Comparison of ENCODE assay signal across 12 cellular contexts in genomic region chr1:54292015-54292739, GRCh38.
DNase-seq lines count a peak whose midpoint lies in the region; TF ChIP-seq lines count a peak whose summit lies in the region.
"Had no signal": no experiment of that assay in that cellular context is flagged by ENCODE, and none has a peak within 500 bp of the region (broad histone marks: within the 10 kb centered on the region; RNA-seq: fewer than 3 reads in every experiment).

No MANE protein-coding gene starts in this region.

- H3K36me3 Mint-ChIP-seq in CD8-positive, alpha-beta memory T cell: no peaks in the 10 kb centered on the region
- no peaks in the 10 kb centered on the region for H3K36me3 Mint-ChIP-seq in glutamatergic neuron (ENCODE audit: unreplicated experiment)

- intact Hi-C loops in sigmoid colon (cut with DNase I): no loop called here

- CTCF ChIA-PET in CD8-positive, alpha-beta memory T cell (lab: Charles Lee): interaction anchor here (1.5 kb wide), 1 partner anchor 19 kb away, joined by 3 read pairs; no protein-coding TSS in a partner anchor

- H3K27ac Mint-ChIP-seq in CD8-positive, alpha-beta memory T cell: peak overlapping the region in 6 of 8 donors; percentile 43 to 80 (median 52)
- H3K27ac Mint-ChIP-seq in glutamatergic neuron (ENCODE audit: unreplicated experiment): peak overlapping the region; percentile 82
- H3K27ac Mint-ChIP-seq: HFFc6 had no signal

- H3K4me3 Mint-ChIP-seq in CD8-positive, alpha-beta memory T cell: no peak overlapping the region
- peak overlapping the region; percentile 49 for H3K4me3 Mint-ChIP-seq in glutamatergic neuron (ENCODE audit: unreplicated experiment)
- H3K4me3 Mint-ChIP-seq: HFFc6 had no signal

- TF ChIP-seq POLR2A in sigmoid colon (IDR thresholded peaks at IDR 0.05): no peak

- no peaks in the 10 kb centered on the region for H3K27me3 Mint-ChIP-seq in CD8-positive, alpha-beta memory T cell
- peaks cover 45% of the 10 kb centered on the region for H3K27me3 Mint-ChIP-seq in glutamatergic neuron (ENCODE audit: unreplicated experiment)

- H3K36me3 ChIP-seq in CD8-positive, alpha-beta memory T cell (ENCODE audit: insufficient read depth, low read length): no peaks in the 10 kb centered on the region
- H3K36me3 ChIP-seq in sigmoid colon: no peaks in the 10 kb centered on the region
- no peaks in the 10 kb centered on the region for H3K36me3 ChIP-seq in brain microvascular endothelial cell (replicated peaks)
- H3K36me3 ChIP-seq: BLaER1 treated with 17β-estradiol and CSF1 and Interleukin-3, amounts not matched to agents 10 nM and 100 nM had no signal

- H3K27me3 ChIP-seq in CD8-positive, alpha-beta memory T cell (ENCODE audit: insufficient read depth, low read length, poor library complexity, severe bottlenecking): no peaks in the 10 kb centered on the region
- H3K27me3 ChIP-seq in sigmoid colon: no peaks in the 10 kb centered on the region
- no peaks in the 10 kb centered on the region for H3K27me3 ChIP-seq in brain microvascular endothelial cell (replicated peaks)
- H3K27me3 ChIP-seq: BLaER1 treated with 17β-estradiol and CSF1 and Interleukin-3, amounts not matched to agents 10 nM and 100 nM had no signal

- POLR2A ChIA-PET in CD8-positive, alpha-beta memory T cell (lab: Charles Lee): no interaction called here

- in situ Hi-C loops in brain microvascular endothelial cell (cut with HindIII; ENCODE audit: low pct_ligation_motif_present, low sequenced_read_pairs): loop anchor here (25.0 kb wide), 1 partner anchor 195 kb away; no protein-coding TSS in a partner anchor

- peaks cover 77 to 96% (median 86%) of the 10 kb centered on the region in 3 donors for H3K4me1 Mint-ChIP-seq in CD8-positive, alpha-beta memory T cell
- H3K4me1 Mint-ChIP-seq in glutamatergic neuron (ENCODE audit: low read depth, unreplicated experiment): peaks cover 81% of the 10 kb centered on the region

- H3K4me1 ChIP-seq in CD8-positive, alpha-beta memory T cell (ENCODE audit: insufficient read depth, low read length): peaks cover 86% of the 10 kb centered on the region
- peaks cover 0 to 94% (median 80%) of the 10 kb centered on the region in 4 donors for H3K4me1 ChIP-seq in sigmoid colon

- no peak for TF ChIP-seq EP300 in sigmoid colon (IDR thresholded peaks at IDR 0.05)

- DNase-seq in CD8-positive, alpha-beta memory T cell: no peak
- DNase-seq in glutamatergic neuron (no peak), sigmoid colon (no peak), brain microvascular endothelial cell (no peak), iPS-NIHi11 (ENCODE audit: low spot score) (no peak)
- no peak for DNase-seq in activated naive CD4-positive, alpha-beta T cell treated with anti-CD3 and anti-CD28 coated beads, Interleukin-2, amount 50 U/mL, for 16 hours
- DNase-seq: EL, HFFc6, KBM-7 had no signal

- WGBS in sigmoid colon, 2 donors: 87 to 89% methylated on average over 8 of the region's 8 CpGs

- no peak for TF ChIP-seq CTCF in VCaP (conservative IDR thresholded peaks at IDR 0.05)
- no peak for TF ChIP-seq CTCF in glutamatergic neuron (IDR thresholded peaks at IDR 0.05; ENCODE audit: partially characterized antibody, unreplicated experiment)
- TF ChIP-seq CTCF in sigmoid colon (IDR thresholded peaks at IDR 0.05): no peak
- TF ChIP-seq CTCF in brain microvascular endothelial cell (IDR thresholded peaks at IDR 0.05; ENCODE audit: low read depth, low read length, missing control alignments): no peak

- no peak overlapping the region for H3K4me3 ChIP-seq in CD8-positive, alpha-beta memory T cell (ENCODE audit: low read length)
- H3K4me3 ChIP-seq in sigmoid colon: no peak overlapping the region
- H3K4me3 ChIP-seq in brain microvascular endothelial cell (ENCODE audit: low read depth, low read length): no peak overlapping the region
- H3K4me3 ChIP-seq: BLaER1 treated with 17β-estradiol and CSF1 and Interleukin-3, amounts not matched to agents 10 nM and 100 nM; lung had no signal

- H3K9me3 ChIP-seq in CD8-positive, alpha-beta memory T cell (ENCODE audit: low read length): no peaks in the 10 kb centered on the region
- H3K9me3 ChIP-seq in sigmoid colon: no peaks in the 10 kb centered on the region
- H3K9me3 ChIP-seq: BLaER1 treated with 17β-estradiol and CSF1 and Interleukin-3, amounts not matched to agents 10 nM and 100 nM had no signal

- no peak overlapping the region for H3K27ac ChIP-seq in CD8-positive, alpha-beta memory T cell (ENCODE audit: low read depth, low read length)
- H3K27ac ChIP-seq in VCaP: peak overlapping the region; percentile 49
- peak overlapping the region; percentile 7 to 74 (median 71) for H3K27ac ChIP-seq in sigmoid colon
- H3K27ac ChIP-seq in brain microvascular endothelial cell: no peak overlapping the region

- no peaks in the 10 kb centered on the region for H3K9me3 Mint-ChIP-seq in CD8-positive, alpha-beta memory T cell
- H3K9me3 Mint-ChIP-seq in glutamatergic neuron (ENCODE audit: unreplicated experiment): peaks cover 45% of the 10 kb centered on the region
- H3K9me3 Mint-ChIP-seq: HFFc6 had no signal

Comparison
In these comparisons a context has a peak if more than half of its experiments do, and no peak if none do; other contexts are left out.
1. H3K27ac ChIP-seq: peak in VCaP (single experiment) and sigmoid colon (4 of 4); none in CD8-positive, alpha-beta memory T cell (single experiment) and brain microvascular endothelial cell (single experiment).